ENCODE assay signal across 8 cellular contexts in genomic region chr17:40026816-40027613, GRCh38. TPM values are rescaled to one million over a fixed set of nuclear protein-coding genes. Genes with fewer than 3 reads are reported as not detected.
DNase-seq lines count a peak whose midpoint lies in the region; ATAC-seq and TF ChIP-seq lines count a peak whose summit lies in the region.

No MANE protein-coding gene starts in this region.

- H3K27ac ChIP-seq in CD4-positive, CD25-positive, alpha-beta regulatory T cell (ENCODE audit: insufficient read depth, low read length, poor library complexity, severe bottlenecking), result no peak overlapping the region
- H3K27ac ChIP-seq in lung (ENCODE audit: low read depth in 1 of 2, low read length in 1 of 2), result peak overlapping the region in 1 of 2 donors; percentile 62

- CTCF ChIA-PET in activated CD4-positive, alpha-beta memory T cell treated with anti-CD3 and anti-CD28 coated beads, Interleukin-2, amount 10 ng/mL, durations not matched to agents 7 days and 5 days (lab: Charles Lee), result interaction anchor here (0.7 to 5.2 kb wide), 37 partner anchors 11 to 405 kb away, joined by 3 to 88 read pairs (median 5); partner anchors contain the start of genes CSF3, MED24, NR1D1 and PSMD3

- peaks cover 34% of the 10 kb centered on the region for H3K36me3 Mint-ChIP-seq in CD4-positive, CD25-positive, alpha-beta regulatory T cell
- peaks cover 52% of the 10 kb centered on the region for H3K36me3 Mint-ChIP-seq in activated CD4-positive, alpha-beta memory T cell treated with anti-CD3 and anti-CD28 coated beads, Interleukin-2, amount 10 ng/mL, durations not matched to agents 7 days and 5 days (ENCODE audit: low read depth)

- peaks cover 61% of the 10 kb centered on the region for H3K36me3 ChIP-seq in CD4-positive, CD25-positive, alpha-beta regulatory T cell (ENCODE audit: control insufficient read depth, insufficient read depth, low read length)
- H3K36me3 ChIP-seq in lung (ENCODE audit: control insufficient read depth in 2 of 2, insufficient read depth in 2 of 2, low read length in 2 of 2), result peaks cover 13 to 48% of the 10 kb centered on the region in 2 donors

- H3K9me3 ChIP-seq in CD4-positive, CD25-positive, alpha-beta regulatory T cell (ENCODE audit: control insufficient read depth in 2 of 2, low read length in 2 of 2), result no peaks in the 10 kb centered on the region
- H3K9me3 ChIP-seq in lung (ENCODE audit: control insufficient read depth in 2 of 2, insufficient read depth in 1 of 2, low read length in 1 of 2), result no peaks in the 10 kb centered on the region

- no peaks in the 10 kb centered on the region for H3K27me3 Mint-ChIP-seq in CD4-positive, CD25-positive, alpha-beta regulatory T cell
- no peaks in the 10 kb centered on the region for H3K27me3 Mint-ChIP-seq in activated CD4-positive, alpha-beta memory T cell treated with anti-CD3 and anti-CD28 coated beads, Interleukin-2, amount 10 ng/mL, durations not matched to agents 7 days and 5 days

- peak; percentile 72 to 76 for ATAC-seq in CD4-positive, CD25-positive, alpha-beta regulatory T cell (ENCODE audit: low read depth in 2 of 2)
- ATAC-seq in HG02759 (IDR thresholded peaks at IDR 0.05; ENCODE audit: unreplicated experiment), result peak; percentile 62
- ATAC-seq in lung (ENCODE audit: insufficient read depth, low FRiP score), result peak; percentile 63
- ATAC-seq in HG03342 (IDR thresholded peaks at IDR 0.05; ENCODE audit: unreplicated experiment), result no peak

- no peaks in the 10 kb centered on the region for H3K9me3 Mint-ChIP-seq in CD4-positive, CD25-positive, alpha-beta regulatory T cell
- no peaks in the 10 kb centered on the region for H3K9me3 Mint-ChIP-seq in activated CD4-positive, alpha-beta memory T cell treated with anti-CD3 and anti-CD28 coated beads, Interleukin-2, amount 10 ng/mL, durations not matched to agents 7 days and 5 days

- 34 to 47% methylated on average over 33 of the region's 33 CpGs for WGBS in lung, 2 donors

- H3K4me1 ChIP-seq in CD4-positive, CD25-positive, alpha-beta regulatory T cell (ENCODE audit: control insufficient read depth, insufficient read depth, low read length, poor library complexity, severe bottlenecking), result peaks cover 13% of the 10 kb centered on the region
- peaks cover 0 to 21% of the 10 kb centered on the region in 2 donors for H3K4me1 ChIP-seq in lung (ENCODE audit: control insufficient read depth in 2 of 2, insufficient read depth in 2 of 2, low read length in 2 of 2)

- DNase-seq in CD4-positive, CD25-positive, alpha-beta regulatory T cell, result peak; percentile 63 to 78 (median 70)
- DNase-seq in NCI-H82 treated with DMSO at 0.1 percent for 48 hours (lab: John Stamatoyannopoulos, UW; ENCODE audit: unreplicated experiment), result peak; percentile 49
- peak; percentile 81 for DNase-seq in activated CD4-positive, alpha-beta memory T cell treated with anti-CD3 and anti-CD28 coated beads, Interleukin-2, amount 10 ng/mL, durations not matched to agents 7 days and 5 days
- DNase-seq in effector CD4-positive, alpha-beta T cell, result peak; percentile 71
- peak; percentile 84 for DNase-seq in lung (ENCODE audit: low spot score)
- peak; percentile 64 for DNase-seq in stimulated activated CD8-positive, alpha-beta memory T cell treated with anti-CD3 and anti-CD28 coated beads, Interleukin-12 subunit alpha, Interleukin-12 subunit beta, amount 100 ng/mL, for 1 hour (ENCODE audit: low read depth)

- TF ChIP-seq CTCF in lung (IDR thresholded peaks at IDR 0.05; ENCODE audit: control extremely low read depth, extremely low read depth), result peak; percentile 87

- POLR2A ChIA-PET in activated CD4-positive, alpha-beta memory T cell treated with anti-CD3 and anti-CD28 coated beads, Interleukin-2, amount 10 ng/mL, durations not matched to agents 7 days and 5 days (lab: Charles Lee), result interaction anchor here (1.1 to 1.6 kb wide), 6 partner anchors 8 to 80 kb away, joined by 3 to 5 read pairs (median 4); partner anchors contain the start of gene CSF3

- H3K4me3 ChIP-seq in CD4-positive, CD25-positive, alpha-beta regulatory T cell (ENCODE audit: low read depth, low read length), result no peak overlapping the region
- H3K4me3 ChIP-seq in lung, result no peak overlapping the region

- H3K4me3 Mint-ChIP-seq in CD4-positive, CD25-positive, alpha-beta regulatory T cell, result no peak overlapping the region
- H3K4me3 Mint-ChIP-seq in activated CD4-positive, alpha-beta memory T cell treated with anti-CD3 and anti-CD28 coated beads, Interleukin-2, amount 10 ng/mL, durations not matched to agents 7 days and 5 days, result no peak overlapping the region

- H3K27ac Mint-ChIP-seq in CD4-positive, CD25-positive, alpha-beta regulatory T cell, result peak overlapping the region in 2 of 3 donors; percentile 36 to 44
- no peak overlapping the region for H3K27ac Mint-ChIP-seq in activated CD4-positive, alpha-beta memory T cell treated with anti-CD3 and anti-CD28 coated beads, Interleukin-2, amount 10 ng/mL, durations not matched to agents 7 days and 5 days

- peaks cover 5 to 22% (median 14%) of the 10 kb centered on the region in 4 donors for H3K4me1 Mint-ChIP-seq in CD4-positive, CD25-positive, alpha-beta regulatory T cell
- H3K4me1 Mint-ChIP-seq in activated CD4-positive, alpha-beta memory T cell treated with anti-CD3 and anti-CD28 coated beads, Interleukin-2, amount 10 ng/mL, durations not matched to agents 7 days and 5 days, result peaks cover 25% of the 10 kb centered on the region

- H3K27me3 ChIP-seq in CD4-positive, CD25-positive, alpha-beta regulatory T cell (ENCODE audit: control insufficient read depth, insufficient read depth, low read length), result no peaks in the 10 kb centered on the region
- H3K27me3 ChIP-seq in lung (ENCODE audit: control insufficient read depth, insufficient read depth), result no peaks in the 10 kb centered on the region

RNA-seq across cellular contexts. Expression of gene CSF3, which starts 11.8 kb away (rescaled TPM):
- not detected for total RNA-seq in CD4-positive, CD25-positive, alpha-beta regulatory T cell
- not detected for polyA plus RNA-seq in CD4-positive, CD25-positive, alpha-beta regulatory T cell
- not detected for total RNA-seq in activated CD4-positive, alpha-beta memory T cell treated with anti-CD3 and anti-CD28 coated beads, Interleukin-2, amount 10 ng/mL, durations not matched to agents 7 days and 5 days
- total RNA-seq in lung, result 1 to 10 TPM; 1.7 to 2.9 TPM
- polyA plus RNA-seq in lung, result 100 to 1,000 TPM in 1 of 2 donors, 1 to 10 TPM in 1; 7.8 to 317 TPM

RNA-seq across cellular contexts. Expression of gene MED24, which starts 27.2 kb away (rescaled TPM):
- total RNA-seq in CD4-positive, CD25-positive, alpha-beta regulatory T cell, result 78.8 TPM
- 10 to 100 TPM; 34.3 to 46.1 (median 40.3) TPM for polyA plus RNA-seq in CD4-positive, CD25-positive, alpha-beta regulatory T cell
- 10 to 100 TPM; 82.2 to 84.2 TPM for total RNA-seq in activated CD4-positive, alpha-beta memory T cell treated with anti-CD3 and anti-CD28 coated beads, Interleukin-2, amount 10 ng/mL, durations not matched to agents 7 days and 5 days
- 10 to 100 TPM; 69.9 to 82.3 TPM for total RNA-seq in lung
- polyA plus RNA-seq in lung, result 100 to 1,000 TPM in 1 of 2 donors, 10 to 100 TPM in 1; 48.2 to 149 TPM

RNA-seq across cellular contexts. Expression of gene THRA, which starts 35.8 kb away (rescaled TPM):
- total RNA-seq in CD4-positive, CD25-positive, alpha-beta regulatory T cell, result 29.4 TPM
- polyA plus RNA-seq in CD4-positive, CD25-positive, alpha-beta regulatory T cell, result 10 to 100 TPM; 10.7 to 15.9 (median 13.4) TPM
- 1 to 10 TPM; 8.4 TPM for total RNA-seq in activated CD4-positive, alpha-beta memory T cell treated with anti-CD3 and anti-CD28 coated beads, Interleukin-2, amount 10 ng/mL, durations not matched to agents 7 days and 5 days
- total RNA-seq in lung, result 10 to 100 TPM; 41.3 to 55.9 TPM
- 10 to 100 TPM; 28.5 to 33.6 TPM for polyA plus RNA-seq in lung

RNA-seq across cellular contexts. Expression of gene PSMD3, which starts 46.4 kb away (rescaled TPM):
- 62.4 TPM for total RNA-seq in CD4-positive, CD25-positive, alpha-beta regulatory T cell
- 10 to 100 TPM; 47.9 to 51.0 (median 49.3) TPM for polyA plus RNA-seq in CD4-positive, CD25-positive, alpha-beta regulatory T cell
- 10 to 100 TPM; 90.3 to 92.2 TPM for total RNA-seq in activated CD4-positive, alpha-beta memory T cell treated with anti-CD3 and anti-CD28 coated beads, Interleukin-2, amount 10 ng/mL, durations not matched to agents 7 days and 5 days
- 10 to 100 TPM; 56.2 to 99.2 TPM for total RNA-seq in lung
- 100 to 1,000 TPM in 1 of 2 donors, 10 to 100 TPM in 1; 70.4 to 105 TPM for polyA plus RNA-seq in lung
